24 cellular contexts compared by ENCODE assay signal in genomic region chr22:46640293-46640692, GRCh38. TPM values are rescaled to one million over a fixed set of nuclear protein-coding genes. Genes with fewer than 3 reads are reported as not detected.
A peak's percentile ranks its signal among the peaks of the same experiment; 100 is the strongest.
DNase-seq lines count a peak whose midpoint lies in the region; ATAC-seq, FAIRE-seq and TF ChIP-seq lines count a peak whose summit lies in the region.
"Had no signal": no experiment of that assay in that cellular context is flagged by ENCODE, and none has a peak within 500 bp of the region (broad histone marks: within the 10 kb centered on the region; RNA-seq: fewer than 3 reads in every experiment).

No MANE protein-coding gene starts in this region.

- no peak overlapping the region for H2BK120ac ChIP-seq in neuronal stem cell (ENCODE audit: low read depth, low read length)

- H2BK5ac ChIP-seq in neuronal stem cell (ENCODE audit: low read length): no peak overlapping the region

- intact Hi-C loops in HepG2 (cut with micrococcal nuclease; ENCODE audit: unreplicated experiment): no loop called here
- intact Hi-C loops in mucosa of descending colon (cut with DNase I, micrococcal nuclease): no loop called here

- H3K4me1 ChIP-seq in BLaER1 treated with 17β-estradiol and CSF1 and Interleukin-3, amounts not matched to agents 10 nM and 100 nM: peaks cover 27 to 83% (median 79%) of the 10 kb centered on the region in 10 experiments
- H3K4me1 ChIP-seq in HepG2 (ENCODE audit: insufficient read depth, low read length): peaks cover 42% of the 10 kb centered on the region
- peaks cover 2 to 15% of the 10 kb centered on the region in 2 donors for H3K4me1 ChIP-seq in neuronal stem cell (ENCODE audit: control insufficient read depth in 2 of 2, insufficient read depth in 1 of 2, low read depth in 1 of 2, low read length in 2 of 2)
- H3K4me1 ChIP-seq in mucosa of descending colon (ENCODE audit: low read depth): no peaks in the 10 kb centered on the region

- no peaks in the 10 kb centered on the region for H3K79me2 ChIP-seq in HepG2 (ENCODE audit: insufficient read depth, low read length)

- no peak for ATAC-seq in HepG2
- ATAC-seq in stimulated activated memory B cell treated with anti-CD40 and anti-IgM and Interleukin-4, amounts not matched to agents 10 μg/mL and 1 μg/mL and 100 μg/mL, for 72 hours: no peak
- no peak for ATAC-seq in mucosa of descending colon
- ATAC-seq: CD8-positive, alpha-beta T cell; HCT116 had no signal

- no peak overlapping the region for H3K27ac Mint-ChIP-seq in stimulated activated memory B cell treated with anti-CD40 and anti-IgM and Interleukin-4, amounts not matched to agents 10 μg/mL and 1 μg/mL and 100 μg/mL, for 72 hours
- H3K27ac Mint-ChIP-seq: CD8-positive, alpha-beta T cell; IgD-negative memory B cell had no signal

- no peak overlapping the region for H3K4me3 Mint-ChIP-seq in stimulated activated memory B cell treated with anti-CD40 and anti-IgM and Interleukin-4, amounts not matched to agents 10 μg/mL and 1 μg/mL and 100 μg/mL, for 72 hours
- H3K4me3 Mint-ChIP-seq: CD8-positive, alpha-beta T cell had no signal

- no peaks in the 10 kb centered on the region for H3K27me3 Mint-ChIP-seq in stimulated activated memory B cell treated with anti-CD40 and anti-IgM and Interleukin-4, amounts not matched to agents 10 μg/mL and 1 μg/mL and 100 μg/mL, for 72 hours
- H3K27me3 Mint-ChIP-seq: IgD-negative memory B cell had no signal

- H3K27me3 ChIP-seq in BLaER1 treated with 17β-estradiol and CSF1 and Interleukin-3, amounts not matched to agents 10 nM and 100 nM: 0 out of 22 replicates have a peak, but pooled peaks cover 0 to 4% (median 0%) of the 10 kb centered on the region in 11 experiments
- H3K27me3 ChIP-seq in HepG2 (ENCODE audit: control insufficient read depth in 1 of 2, insufficient read depth in 2 of 2, low read length in 2 of 2): no peaks in the 10 kb centered on the region
- peaks cover 0 to 2% (median 0%) of the 10 kb centered on the region in 3 experiments for H3K27me3 ChIP-seq in neuronal stem cell (ENCODE audit: control insufficient read depth in 3 of 3, insufficient read depth in 3 of 3, low read depth in 1 of 3, low read length in 3 of 3)

- peak overlapping the region in 4 of 11 experiments; percentile 4 to 56 (median 44); a peak in 7 of 22 replicates for H3K9ac ChIP-seq in BLaER1 treated with 17β-estradiol and CSF1 and Interleukin-3, amounts not matched to agents 10 nM and 100 nM
- no peak overlapping the region for H3K9ac ChIP-seq in HepG2 (ENCODE audit: insufficient read depth, low read depth, low read length)
- peak overlapping the region; percentile 53 for H3K9ac ChIP-seq in neuronal stem cell (ENCODE audit: low read depth, low read length, poor library complexity)

- no peak for FAIRE-seq in HepG2 (lab: Jason Lieb, UNC)
- FAIRE-seq: GM12891, HTR-8/SVneo, RCC 7860 had no signal

- TF ChIP-seq POLR2A in HepG2 (IDR thresholded peaks at IDR 0.05; ENCODE audit: insufficient read depth in 1 of 2, low read depth in 2 of 2, low read length in 2 of 2): no peak

- H3K4me2 ChIP-seq in BLaER1 treated with 17β-estradiol and CSF1 and Interleukin-3, amounts not matched to agents 10 nM and 100 nM: peak overlapping the region; percentile 1 to 94 (median 77); a peak in 18 of 22 replicates
- no peak overlapping the region for H3K4me2 ChIP-seq in HepG2 (ENCODE audit: low read depth, low read length)
- H3K4me2 ChIP-seq in neuronal stem cell (ENCODE audit: insufficient read depth, low read length, poor library complexity, severe bottlenecking): no peak overlapping the region

- H3K36me3 ChIP-seq in BLaER1 treated with 17β-estradiol and CSF1 and Interleukin-3, amounts not matched to agents 10 nM and 100 nM: peaks cover 0 to 31% (median 12%) of the 10 kb centered on the region in 11 experiments; a peak in 12 of 22 replicates
- no peaks in the 10 kb centered on the region for H3K36me3 ChIP-seq in HepG2 (replicated peaks in 1 of 2; ENCODE audit: control insufficient read depth in 1 of 2, insufficient read depth in 2 of 2, low read length in 2 of 2)
- no peaks in the 10 kb centered on the region for H3K36me3 ChIP-seq in neuronal stem cell (replicated peaks in 1 of 2; ENCODE audit: control insufficient read depth in 2 of 2, insufficient read depth in 2 of 2, low read length in 2 of 2)
- no peaks in the 10 kb centered on the region for H3K36me3 ChIP-seq in mucosa of descending colon (ENCODE audit: low read depth)

- H4K8ac ChIP-seq in neuronal stem cell (ENCODE audit: low read depth, low read length): no peak overlapping the region

- peaks cover 22% of the 10 kb centered on the region for H3K4me1 Mint-ChIP-seq in stimulated activated memory B cell treated with anti-CD40 and anti-IgM and Interleukin-4, amounts not matched to agents 10 μg/mL and 1 μg/mL and 100 μg/mL, for 72 hours

- in situ Hi-C loops in HepG2 (cut with HindIII; ENCODE audit: extremely low pct_ligation_motif_present, low pct_unique_long_range_greater_than_20kb): no loop called here

- H4K91ac ChIP-seq in neuronal stem cell (ENCODE audit: low read depth, low read length, poor library complexity): no peak overlapping the region

- no peak overlapping the region for H3K4me3 ChIP-seq in BLaER1 treated with 17β-estradiol and CSF1 and Interleukin-3, amounts not matched to agents 10 nM and 100 nM
- H3K4me3 ChIP-seq in HepG2 (replicated peaks in 1 of 3; ENCODE audit: insufficient read depth in 1 of 3, low read depth in 2 of 3, low read length in 3 of 3) (no peak overlapping the region), neuronal stem cell (ENCODE audit: low read length in 2 of 2) (no peak overlapping the region), mucosa of descending colon (no peak overlapping the region)
- H3K4me3 ChIP-seq: SK-N-MC had no signal

- no peak for DNase-seq in RWPE1 (ENCODE audit: low spot score)
- DNase-seq in HepG2 (ENCODE audit: low spot score): no peak
- no peak for DNase-seq in neuronal stem cell (ENCODE audit: low spot score)
- DNase-seq in NCI-H1105 (lab: John Stamatoyannopoulos, UW): no peak
- no peak for DNase-seq in mucosa of descending colon
- DNase-seq: C1 segment of cervical spinal cord; CD8-positive, alpha-beta T cell; DMS153; GOT3; NCI-H1105 treated with DMSO at 0.1 percent for 48 hours; NCI-H1694 treated with DMSO at 0.1 percent for 48 hours; NCI-H2081 treated with DMSO at 0.1 percent for 48 hours; NCI-H446; NCI-H526; OCI-M1; SHP77 had no signal

- no peak overlapping the region for H2AK5ac ChIP-seq in neuronal stem cell (ENCODE audit: low read depth, low read length)

- no peaks in the 10 kb centered on the region for H3K9me3 ChIP-seq in BLaER1 treated with 17β-estradiol and CSF1 and Interleukin-3, amounts not matched to agents 10 nM and 100 nM (replicated peaks in 1 of 11)
- no peaks in the 10 kb centered on the region for H3K9me3 ChIP-seq in HepG2 (ENCODE audit: low read length)
- H3K9me3 ChIP-seq in neuronal stem cell (replicated peaks in 1 of 2; ENCODE audit: control insufficient read depth in 2 of 2, insufficient read depth in 1 of 2, low read depth in 1 of 2, low read length in 2 of 2): peaks cover 0 to 1% of the 10 kb centered on the region in 2 donors
- H3K9me3 ChIP-seq in mucosa of descending colon: no peaks in the 10 kb centered on the region

- H3K79me1 ChIP-seq in neuronal stem cell (ENCODE audit: low read depth, low read length): peaks cover 3% of the 10 kb centered on the region

- H2BK12ac ChIP-seq in neuronal stem cell (ENCODE audit: low read length): no peak overlapping the region

- CTCF ChIA-PET in RWPE1 (lab: Yijun Ruan, JAX) (no interaction called here), HepG2 (lab: Yijun Ruan, JAX; ENCODE audit: low intra/inter-chr PET ratio, low total read pairs) (no interaction called here)

- no peak overlapping the region for H2AFZ ChIP-seq in HepG2 (ENCODE audit: low read length)
- H2AFZ ChIP-seq in neuronal stem cell (ENCODE audit: low read length): no peak overlapping the region

- peaks cover 40% of the 10 kb centered on the region for H3K36me3 Mint-ChIP-seq in stimulated activated memory B cell treated with anti-CD40 and anti-IgM and Interleukin-4, amounts not matched to agents 10 μg/mL and 1 μg/mL and 100 μg/mL, for 72 hours
- H3K36me3 Mint-ChIP-seq: IgD-negative memory B cell had no signal

- 95% methylated on average over 10 of the region's 10 CpGs for WGBS in HepG2 (ENCODE audit: low lambda C conversion rate)
- WGBS in neuronal stem cell (ENCODE audit: extremely low coverage in 2 of 2, insufficient read length in 2 of 2, insufficient replicate concordance in 1 of 2), 2 donors: no CpG with 5 or more reads among the region's 10 CpGs

- TF ChIP-seq CTCF in RWPE1 (conservative IDR thresholded peaks at IDR 0.05; ENCODE audit: low read depth): no peak
- no peak for TF ChIP-seq CTCF in HepG2 (CRISPR knock-in tag; IDR thresholded peaks at IDR 0.05)
- no peak for TF ChIP-seq CTCF in mucosa of descending colon (IDR thresholded peaks at IDR 0.05)

- no peak overlapping the region for H2BK15ac ChIP-seq in neuronal stem cell (ENCODE audit: low read length)

- no peak overlapping the region for H3K14ac ChIP-seq in neuronal stem cell (ENCODE audit: low read length)

- peak overlapping the region in 5 of 11 experiments; percentile 31 to 66 (median 47); a peak in 7 of 22 replicates for H3K27ac ChIP-seq in BLaER1 treated with 17β-estradiol and CSF1 and Interleukin-3, amounts not matched to agents 10 nM and 100 nM
- peak overlapping the region; percentile 6; the same call in 1 of the 2 replicates for H3K27ac ChIP-seq in RWPE1
- peak overlapping the region; percentile 86 for H3K27ac ChIP-seq in HepG2 (ENCODE audit: extremely low read length, insufficient read depth, low read length)
- H3K27ac ChIP-seq in neuronal stem cell (replicated peaks; ENCODE audit: low read length): no peak overlapping the region
- H3K27ac ChIP-seq: SK-N-MC had no signal

- no peak overlapping the region for H3K23ac ChIP-seq in neuronal stem cell (ENCODE audit: low read depth, low read length, poor library complexity)

- peaks cover 6% of the 10 kb centered on the region for H3K9me3 Mint-ChIP-seq in stimulated activated memory B cell treated with anti-CD40 and anti-IgM and Interleukin-4, amounts not matched to agents 10 μg/mL and 1 μg/mL and 100 μg/mL, for 72 hours
- H3K9me3 Mint-ChIP-seq: CD8-positive, alpha-beta T cell; IgD-negative memory B cell had no signal

- peaks cover 19 to 78% (median 53%) of the 10 kb centered on the region in 11 experiments; a peak in 19 of 22 replicates for H4K20me1 ChIP-seq in BLaER1 treated with 17β-estradiol and CSF1 and Interleukin-3, amounts not matched to agents 10 nM and 100 nM
- no peaks in the 10 kb centered on the region for H4K20me1 ChIP-seq in HepG2 (ENCODE audit: insufficient read depth, low read length)

- no TSS peak for BruUV-seq in HepG2 (replicated peaks; lab: Mats Ljungman, UMichigan)

- POLR2A ChIA-PET in RWPE1 (lab: Yijun Ruan, JAX; ENCODE audit: low non-redundant PET) (no interaction called here), HepG2 (lab: Yijun Ruan, JAX) (interaction anchor here (1.2 kb wide), 1 partner anchor 12 kb away, joined by 3 read pairs; no protein-coding TSS in a partner anchor)

- no peak overlapping the region for H3K4ac ChIP-seq in neuronal stem cell (ENCODE audit: low read length)

- TF ChIP-seq RAD21 in HepG2 (CRISPR knock-in tag; IDR thresholded peaks at IDR 0.05): no peak

- no peak overlapping the region for H3K18ac ChIP-seq in neuronal stem cell (ENCODE audit: low read length)

- TF ChIP-seq EP300 in HepG2 (IDR thresholded peaks at IDR 0.05; ENCODE audit: low read depth in 2 of 2, low read length in 2 of 2) (no peak), HepG2 (CRISPR knock-in tag; IDR thresholded peaks at IDR 0.05; ENCODE audit: borderline replicate concordance) (no peak)

RNA-seq across cellular contexts. Expression of gene GRAMD4, which starts 20.1 kb away (rescaled TPM):
- total RNA-seq in HepG2 (2016; rRNA removed; fragmentation: Illumina TruSeq; extraction: Trizol) (12.9 and 15.7 TPM in 2 replicates), mucosa of descending colon (100 to 1,000 TPM; 114 to 203 (median 197) TPM)
- total RNA-seq in HepG2 (2016; cell fraction: cytosol; rRNA removed; fragmentation: Illumina TruSeq; extraction: Trizol; ENCODE audit: low read depth): 14.1 and 16.3 TPM in 2 replicates
- 6.4 and 16.5 TPM in 2 replicates for total RNA-seq in HepG2 (2016; cell fraction: insoluble cytoplasmic fraction; rRNA removed; fragmentation: Illumina TruSeq; extraction: Trizol)
- 12.4 and 12.8 TPM in 2 replicates for total RNA-seq in HepG2 (2016; cell fraction: membrane; rRNA removed; fragmentation: Illumina TruSeq; extraction: Trizol)
- 23.1 and 33.6 TPM in 2 replicates for total RNA-seq in HepG2 (2016; cell fraction: nucleus; rRNA removed; fragmentation: Illumina TruSeq; extraction: Trizol)
- polyA plus RNA-seq in HepG2 (2011; rRNA removed): 15.2 and 16.8 TPM in 2 replicates
- polyA plus RNA-seq in HepG2 (2011; cell fraction: cytosol; rRNA removed): 9.6 and 13.3 TPM in 2 replicates
- 31.6 and 32.7 TPM in 2 replicates for polyA plus RNA-seq in HepG2 (2011; cell fraction: nucleus; rRNA removed)
- polyA plus RNA-seq in HepG2 (2012): 11.1 and 12.7 TPM in 2 replicates
- 2.2 and 2.8 TPM in 2 replicates for polyA plus RNA-seq in HepG2 (2016; cell fraction: cytosol; fragmentation: Illumina TruSeq; extraction: Trizol; ENCODE audit: low read depth)
- 5.3 and 6.3 TPM in 2 replicates for polyA plus RNA-seq in HepG2 (2016; cell fraction: insoluble cytoplasmic fraction; fragmentation: Illumina TruSeq; extraction: Trizol; ENCODE audit: low read depth)
- 4.4 and 6.1 TPM in 2 replicates for polyA plus RNA-seq in HepG2 (2016; cell fraction: membrane; fragmentation: Illumina TruSeq; extraction: Trizol; ENCODE audit: low read depth)
- polyA plus RNA-seq in HepG2 (2016; cell fraction: nucleus; fragmentation: Illumina TruSeq; extraction: Trizol; ENCODE audit: insufficient read depth, low read depth): 20.4 and 22.4 TPM in 2 replicates
- 27.9 and 38.7 TPM in 2 replicates for polyA minus RNA-seq in HepG2 (2011; rRNA and poly(A)+ RNA removed; ENCODE audit: low replicate concordance)
- polyA minus RNA-seq in HepG2 (2011; cell fraction: cytosol; rRNA and poly(A)+ RNA removed): 10.0 and 13.9 TPM in 2 replicates
- polyA minus RNA-seq in HepG2 (2011; cell fraction: nucleus; rRNA and poly(A)+ RNA removed): 18.5 and 30.2 TPM in 2 replicates
- polyA plus RNA-seq in neuronal stem cell (2013, experiment 1 of 2): 13.1 TPM
- polyA plus RNA-seq in neuronal stem cell (2013, experiment 2 of 2): 11.3 TPM

Comparison
In these comparisons a context has a peak if more than half of its experiments do, and no peak if none do; other contexts are left out.
1. H3K4me2 ChIP-seq: peak in BLaER1 treated with 17β-estradiol and CSF1 and Interleukin-3, amounts not matched to agents 10 nM and 100 nM (11 of 11); none in HepG2 (single experiment) and neuronal stem cell (single experiment).